8 cellular contexts compared by ENCODE assay signal in genomic region chr22:49632199-49633009, GRCh38.
DNase-seq lines count a peak whose midpoint lies in the region; ATAC-seq and TF ChIP-seq lines count a peak whose summit lies in the region.

No MANE protein-coding gene starts in this region.

- peak overlapping the region; percentile 9 for H3K4me3 ChIP-seq in hepatocyte

- H3K4me2 ChIP-seq in hepatocyte: peak overlapping the region; percentile 82

- peak; percentile 99 for TF ChIP-seq CTCF in hepatocyte (IDR thresholded peaks at IDR 0.05; ENCODE audit: poor library complexity)

- H3K27me3 ChIP-seq in hepatocyte: peaks cover 5% of the 10 kb centered on the region

- no peak for ATAC-seq in HG02884 (IDR thresholded peaks at IDR 0.05; ENCODE audit: unreplicated experiment)

- H3K9me3 ChIP-seq in hepatocyte (ENCODE audit: low read depth): no peaks in the 10 kb centered on the region

- peak overlapping the region; percentile 47 for H2AFZ ChIP-seq in hepatocyte

- H3K79me2 ChIP-seq in hepatocyte: no peaks in the 10 kb centered on the region

- H4K20me1 ChIP-seq in hepatocyte (ENCODE audit: insufficient read depth, poor library complexity, severe bottlenecking): no peaks in the 10 kb centered on the region

- H3K36me3 ChIP-seq in hepatocyte (replicated peaks; ENCODE audit: insufficient read depth, low read depth): no peaks in the 10 kb centered on the region

- no peak overlapping the region for H3K27ac ChIP-seq in hepatocyte

- no peaks in the 10 kb centered on the region for H3K4me1 ChIP-seq in hepatocyte (ENCODE audit: insufficient read depth)

- DNase-seq in Daoy (ENCODE audit: low read depth) (peak; percentile 82), NCI-H1105 treated with DMSO at 0.1 percent for 48 hours (lab: John Stamatoyannopoulos, UW) (peak; percentile 39), anterior cingulate cortex (lab: John Stamatoyannopoulos, UW) (peak in 55 of 58 donors; percentile 12 to 74 (median 49)), hepatocyte (ENCODE audit: low spot score) (peak; percentile 90), renal cortical epithelial cell (ENCODE audit: low read depth) (peak; percentile 22), T1000 (lab: John Stamatoyannopoulos, UW) (no peak), GM19240 (ENCODE audit: insufficient read length, low spot score) (no peak)

- no peaks in the 10 kb centered on the region for H3K9me2 ChIP-seq in hepatocyte (replicated peaks; ENCODE audit: insufficient read depth)

- 9% methylated on average over 51 of the region's 51 CpGs for WGBS in hepatocyte (ENCODE audit: low lambda C conversion rate, missing lambda C conversion rate)

Comparison
In these comparisons a context has a peak if more than half of its experiments do, and no peak if none do; other contexts are left out.
1. DNase-seq: peak in Daoy (single experiment), NCI-H1105 treated with DMSO at 0.1 percent for 48 hours (single experiment), anterior cingulate cortex (55 of 58), hepatocyte (single experiment) and renal cortical epithelial cell (single experiment); none in T1000 (single experiment) and GM19240 (single experiment).